ENCODE assay signal across 24 cellular contexts in the genomic region with DNA sequence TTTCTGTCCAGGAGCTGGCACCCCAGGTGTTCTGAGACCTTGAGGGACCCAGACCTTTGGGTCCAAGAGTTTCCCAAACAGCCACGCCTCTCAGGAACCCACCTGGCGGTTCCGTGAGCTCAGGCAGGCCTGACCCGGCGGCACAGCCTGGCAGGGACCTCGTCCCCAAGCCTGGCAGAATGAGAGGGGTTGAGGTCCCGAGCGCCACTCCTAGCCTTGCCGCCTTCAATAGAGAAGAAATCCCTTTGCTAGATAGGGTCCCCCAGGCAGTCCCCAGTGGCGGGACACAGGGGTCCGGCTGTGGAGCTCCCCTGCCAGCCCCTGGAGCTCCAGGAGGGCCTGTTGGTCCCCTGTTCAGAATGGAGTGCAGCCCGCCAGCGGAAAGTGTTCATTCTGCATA. TPM values are rescaled to one million over a fixed set of nuclear protein-coding genes. Genes with fewer than 3 reads are reported as not detected.
"Had no signal": no experiment of that assay in that cellular context is flagged by ENCODE, and none has a peak within 500 bp of the region (broad histone marks: within the 10 kb centered on the region; RNA-seq: fewer than 3 reads in every experiment).

No MANE protein-coding gene starts in this region.

- H3K4me1 ChIP-seq: body of pancreas, gastrocnemius medialis, psoas muscle, right atrium auricular region, stomach had no signal

- H3K27me3 ChIP-seq: body of pancreas, cardiac muscle cell, gastrocnemius medialis, ovary, right atrium auricular region, stomach, upper lobe of left lung had no signal

- DNase-seq: activated CD4-positive, alpha-beta memory T cell treated with anti-CD3 and anti-CD28 coated beads for 36 hours; activated CD4-positive, alpha-beta T cell treated with anti-CD3 and anti-CD28 coated beads for 48 hours; activated CD4-positive, CD25-positive, alpha-beta regulatory T cell; activated gamma-delta T cell; activated naive CD4-positive, alpha-beta T cell treated with anti-CD3 and anti-CD28 coated beads, Interleukin-2, amount 50 U/mL, for 16 hours; activated naive CD8-positive, alpha-beta T cell treated with anti-CD3 and anti-CD28 coated beads, Interleukin-2, amount 50 U/mL, for 24 hours; activated T-cell treated with anti-CD3 and anti-CD28 coated beads for 4 hours; body of pancreas; effector memory CD4-positive, alpha-beta T cell; gastrocnemius medialis; naive thymus-derived CD8-positive, alpha-beta T cell; psoas muscle; stimulated activated CD4-positive, alpha-beta T cell treated with anti-CD3 and anti-CD28 coated beads, Interleukin-12 subunit alpha, Interleukin-12 subunit beta, amount 100 ng/mL, for 4 hours; stomach; SW 1271; T-helper 17 cell had no signal

- ATAC-seq: activated naive CD8-positive, alpha-beta T cell treated with anti-CD3 and anti-CD28 coated beads, Interleukin-2, amount 50 U/mL, for 24 hours; esophagus mucosa; naive thymus-derived CD8-positive, alpha-beta T cell; stimulated activated memory B cell treated with anti-CD40 and anti-IgM and Interleukin-4, amounts not matched to agents 10 μg/mL and 1 μg/mL and 100 μg/mL, for 72 hours; T-helper 17 cell had no signal

- H3K9me3 ChIP-seq: body of pancreas, gastrocnemius medialis, ovary, psoas muscle, right atrium auricular region, stomach, upper lobe of left lung had no signal

- H3K36me3 ChIP-seq: ovary had no signal

- H3K4me3 ChIP-seq: body of pancreas, cardiac muscle cell, gastrocnemius medialis, ovary, psoas muscle, right atrium auricular region, SK-N-MC, stomach, upper lobe of left lung had no signal

- H3K27ac ChIP-seq: body of pancreas, ovary, psoas muscle, right atrium auricular region, SK-N-MC, stomach had no signal

RNA-seq across cellular contexts. Expression of a gene that starts 10.5 kb away (rescaled TPM):
- total RNA-seq: lung microvascular endothelial cell had no signal
